ENCODE assay signal across 4 cellular contexts in genomic region chr6:32038878-32039277, GRCh38. TPM values are rescaled to one million over a fixed set of nuclear protein-coding genes. Genes with fewer than 3 reads are reported as not detected.
"Had no signal": no experiment of that assay in that cellular context is flagged by ENCODE, and none has a peak within 500 bp of the region (broad histone marks: within the 10 kb centered on the region; RNA-seq: fewer than 3 reads in every experiment).

No MANE protein-coding gene starts in this region.

RNA-seq across cellular contexts. Expression of gene CYP21A2, which starts 0.7 kb away (rescaled TPM):
- total RNA-seq: pulmonary artery endothelial cell, smooth muscle cell, urinary bladder had no signal
- polyA plus RNA-seq: naive thymus-derived CD8-positive, alpha-beta T cell; smooth muscle cell had no signal
